ENCODE assay signal across 10 cellular contexts in genomic region chr7:3955751-3956696, GRCh38.
DNase-seq lines count a peak whose midpoint lies in the region; ATAC-seq, FAIRE-seq and TF ChIP-seq lines count a peak whose summit lies in the region.
"Had no signal": no experiment of that assay in that cellular context is flagged by ENCODE, and none has a peak within 500 bp of the region (broad histone marks: within the 10 kb centered on the region; RNA-seq: fewer than 3 reads in every experiment).

No MANE protein-coding gene starts in this region.

- peak; percentile 33 for DNase-seq in GM19239 (ENCODE audit: insufficient read length, low spot score)
- DNase-seq in RWPE1 (ENCODE audit: low spot score) = peak; percentile 93
- DNase-seq in mesenteric fat pad (ENCODE audit: low spot score) = no peak
- DNase-seq in NCI-H1048 (lab: John Stamatoyannopoulos, UW) = no peak
- no peak for DNase-seq in GM10266 (ENCODE audit: extremely low spot score)
- no peak for DNase-seq in HPDE6-E6E7 (ENCODE audit: extremely low spot score)

- H3K27ac ChIP-seq in RWPE1 = peak overlapping the region; percentile 76
- H3K27ac ChIP-seq: KMS-11 had no signal

- TF ChIP-seq CTCF in RWPE1 (conservative IDR thresholded peaks at IDR 0.05; ENCODE audit: low read depth) (no peak), nephron (IDR thresholded peaks at IDR 0.05; ENCODE audit: unreplicated experiment in 3 of 3) (no peak), GM10266 (IDR thresholded peaks at IDR 0.05; ENCODE audit: control insufficient read depth, insufficient read depth, low read depth, missing control alignments) (no peak)

- H3K4me1 Mint-ChIP-seq in nephron = peaks cover 23% of the 10 kb centered on the region

- H3K9me3 Mint-ChIP-seq in nephron = peaks cover under 1% of the 10 kb centered on the region

- peaks cover 10% of the 10 kb centered on the region for H3K27me3 Mint-ChIP-seq in nephron (ENCODE audit: low read depth)

- peak overlapping the region; percentile 20 to 59 (median 37) for H3K27ac Mint-ChIP-seq in nephron

- peak; percentile 94 for FAIRE-seq in GM19239 (lab: Jason Lieb, UNC)
- FAIRE-seq: endometrium had no signal

- POLR2A ChIA-PET in RWPE1 (lab: Yijun Ruan, JAX; ENCODE audit: low non-redundant PET) = no interaction called here

- H3K36me3 Mint-ChIP-seq in nephron (ENCODE audit: low read depth) = peaks cover 3% of the 10 kb centered on the region

- peak overlapping the region in 1 of 3 experiments; percentile 24 for H3K4me3 Mint-ChIP-seq in nephron

- CTCF ChIA-PET in RWPE1 (lab: Yijun Ruan, JAX) = no interaction called here

- peak; percentile 66 for ATAC-seq in HG02973 (IDR thresholded peaks at IDR 0.05; ENCODE audit: unreplicated experiment)

Comparison
In these comparisons a context has a peak if more than half of its experiments do, and no peak if none do; other contexts are left out.
1. DNase-seq: peak in GM19239 (single experiment) and RWPE1 (single experiment); none in mesenteric fat pad (single experiment), NCI-H1048 (single experiment), GM10266 (single experiment) and HPDE6-E6E7 (single experiment).